In the genomic region with DNA sequence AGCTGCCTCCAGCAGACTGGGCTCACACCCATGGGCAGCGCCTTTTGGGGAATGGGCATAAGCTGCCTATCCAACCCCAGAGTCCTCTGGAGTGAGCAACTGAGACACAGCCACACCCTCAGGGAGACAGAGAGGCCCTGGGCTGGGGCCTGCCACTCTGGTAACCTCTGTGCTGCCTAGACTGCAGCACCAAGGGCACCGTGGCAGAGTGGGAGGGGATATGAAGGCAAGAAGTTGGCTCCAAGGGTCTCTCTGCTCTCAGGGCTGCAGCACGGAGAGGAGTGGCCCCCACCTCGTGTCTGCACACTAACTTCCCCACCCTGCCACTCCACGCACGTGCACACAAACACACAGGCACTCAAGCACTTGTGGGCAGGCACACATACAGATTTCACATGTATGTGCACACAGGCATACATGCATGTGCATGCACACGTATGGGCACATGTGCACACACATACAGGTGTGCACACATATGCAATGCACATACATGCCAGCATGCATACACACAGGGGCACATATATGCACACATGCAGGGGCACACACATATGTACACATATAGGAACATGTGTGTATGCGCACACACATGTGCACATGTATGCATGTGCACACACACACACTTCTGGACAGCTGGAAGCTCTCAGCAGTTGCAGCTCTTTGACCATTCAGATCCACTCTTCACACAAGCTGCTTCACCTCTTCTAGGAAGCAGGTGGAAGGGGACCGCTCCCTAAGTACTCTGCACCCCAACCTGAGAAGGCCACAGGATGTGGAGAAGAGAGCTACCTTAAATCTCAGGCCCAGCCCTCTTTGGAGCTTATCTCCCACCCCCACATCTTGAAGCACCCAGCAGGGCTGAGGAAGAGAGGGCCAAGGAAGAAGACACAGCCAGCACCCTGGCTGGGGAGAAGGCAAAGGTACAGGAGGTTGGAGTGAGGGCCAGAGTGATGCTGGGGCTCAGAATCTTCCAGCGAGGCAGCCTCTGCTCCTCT, we compare ENCODE assay signal across 1 cellular context.
TF ChIP-seq lines count a peak whose summit lies in the region.

No MANE protein-coding gene starts in this region.

TF ChIP-seq in WTC11, 78 proteins besides CTCF, POLR2A, EP300 and RAD21 (continued from another document):
- no peak for TF ChIP-seq ARID4B (CRISPR knock-in tag; IDR thresholded peaks at IDR 0.05; ENCODE audit: borderline replicate concordance)
- TF ChIP-seq ZNF138 (CRISPR knock-in tag; conservative IDR thresholded peaks at IDR 0.05) = no peak
- TF ChIP-seq RELA (CRISPR knock-in tag; IDR thresholded peaks at IDR 0.05; ENCODE audit: borderline replicate concordance) = no peak
- TF ChIP-seq TP53 (CRISPR knock-in tag; IDR thresholded peaks at IDR 0.05) = no peak; the same call in 1 of the 2 replicates
- no peak for TF ChIP-seq ZNF671 (CRISPR knock-in tag; IDR thresholded peaks at IDR 0.05)
- TF ChIP-seq ZNF232 (CRISPR knock-in tag; IDR thresholded peaks at IDR 0.05) = no peak
- TF ChIP-seq, protein P1, sequence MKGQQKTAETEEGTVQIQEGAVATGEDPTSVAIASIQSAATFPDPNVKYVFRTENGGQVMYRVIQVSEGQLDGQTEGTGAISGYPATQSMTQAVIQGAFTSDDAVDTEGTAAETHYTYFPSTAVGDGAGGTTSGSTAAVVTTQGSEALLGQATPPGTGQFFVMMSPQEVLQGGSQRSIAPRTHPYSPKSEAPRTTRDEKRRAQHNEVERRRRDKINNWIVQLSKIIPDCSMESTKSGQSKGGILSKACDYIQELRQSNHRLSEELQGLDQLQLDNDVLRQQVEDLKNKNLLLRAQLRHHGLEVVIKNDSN (CRISPR knock-in tag; IDR thresholded peaks at IDR 0.05) = no peak
- TF ChIP-seq ATF1 (CRISPR knock-in tag; IDR thresholded peaks at IDR 0.05) = no peak
- no peak for TF ChIP-seq OVOL2 (CRISPR knock-in tag; IDR thresholded peaks at IDR 0.05; ENCODE audit: borderline replicate concordance)
- TF ChIP-seq TEAD1 (CRISPR knock-in tag; IDR thresholded peaks at IDR 0.05) = no peak
- no peak for TF ChIP-seq PREB (CRISPR knock-in tag; IDR thresholded peaks at IDR 0.05; ENCODE audit: borderline replicate concordance)
- no peak for TF ChIP-seq NFATC4 (CRISPR knock-in tag; IDR thresholded peaks at IDR 0.05)
- no peak for TF ChIP-seq ZNF219 (CRISPR knock-in tag; IDR thresholded peaks at IDR 0.05; ENCODE audit: borderline replicate concordance)
- TF ChIP-seq ZNF396 (CRISPR knock-in tag; IDR thresholded peaks at IDR 0.05; ENCODE audit: borderline replicate concordance) = no peak
- no peak for TF ChIP-seq IRF2 (CRISPR knock-in tag; IDR thresholded peaks at IDR 0.05; ENCODE audit: borderline replicate concordance, low read depth)
- TF ChIP-seq, protein P2, sequence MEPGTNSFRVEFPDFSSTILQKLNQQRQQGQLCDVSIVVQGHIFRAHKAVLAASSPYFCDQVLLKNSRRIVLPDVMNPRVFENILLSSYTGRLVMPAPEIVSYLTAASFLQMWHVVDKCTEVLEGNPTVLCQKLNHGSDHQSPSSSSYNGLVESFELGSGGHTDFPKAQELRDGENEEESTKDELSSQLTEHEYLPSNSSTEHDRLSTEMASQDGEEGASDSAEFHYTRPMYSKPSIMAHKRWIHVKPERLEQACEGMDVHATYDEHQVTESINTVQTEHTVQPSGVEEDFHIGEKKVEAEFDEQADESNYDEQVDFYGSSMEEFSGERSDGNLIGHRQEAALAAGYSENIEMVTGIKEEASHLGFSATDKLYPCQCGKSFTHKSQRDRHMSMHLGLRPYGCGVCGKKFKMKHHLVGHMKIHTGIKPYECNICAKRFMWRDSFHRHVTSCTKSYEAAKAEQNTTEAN (CRISPR knock-in tag; IDR thresholded peaks at IDR 0.05) = no peak
- no peak for TF ChIP-seq GABPB1 (CRISPR knock-in tag; IDR thresholded peaks at IDR 0.05)
TF ChIP-seq in WTC11: peak in this region for 0.
